9 cellular contexts compared by ENCODE assay signal in the genomic region with DNA sequence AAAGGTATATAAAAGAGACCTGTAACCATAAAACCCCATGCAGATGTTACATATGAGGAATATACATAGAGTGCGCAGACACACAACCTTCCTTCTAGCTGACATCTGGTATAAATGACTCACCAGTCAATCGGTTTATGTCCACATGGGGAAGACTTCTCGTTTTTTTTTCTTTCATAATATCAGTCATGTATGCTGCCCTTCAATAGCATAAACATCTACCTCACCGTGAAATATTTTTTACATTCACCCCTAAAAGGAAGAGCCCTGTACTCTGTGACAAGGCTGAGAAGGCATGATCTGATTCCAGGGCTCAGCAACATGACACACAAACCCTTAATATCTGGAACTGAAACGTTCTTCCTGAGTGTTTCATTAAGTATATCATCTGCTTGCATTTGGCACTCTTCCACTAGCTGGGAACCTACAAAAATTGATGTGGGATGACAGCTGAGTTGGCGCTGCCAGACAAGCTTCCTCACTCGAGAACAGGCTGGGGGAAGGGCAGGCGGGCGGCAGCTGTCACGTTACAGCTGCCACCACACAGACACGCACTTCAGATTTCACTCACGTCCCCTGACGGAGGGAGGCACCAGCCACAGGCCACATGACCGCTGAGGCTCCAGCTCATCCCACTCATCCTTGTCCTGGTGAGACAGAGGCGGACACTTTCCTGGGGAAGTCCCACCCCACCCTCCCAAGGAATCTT.
DNase-seq lines count a peak whose midpoint lies in the region; ATAC-seq, FAIRE-seq and TF ChIP-seq lines count a peak whose summit lies in the region.
"Had no signal": no experiment of that assay in that cellular context is flagged by ENCODE, and none has a peak within 500 bp of the region (broad histone marks: within the 10 kb centered on the region; RNA-seq: fewer than 3 reads in every experiment).

No MANE protein-coding gene starts in this region.

- peak overlapping the region; percentile 60 for H3K9ac ChIP-seq in keratinocyte (ENCODE audit: control insufficient read depth, extremely low read depth, insufficient read depth, low read length)
- H3K9ac ChIP-seq: parathyroid adenoma had no signal

- no peak overlapping the region for H2AFZ ChIP-seq in keratinocyte (ENCODE audit: control insufficient read depth, low read length)
- H2AFZ ChIP-seq: parathyroid adenoma had no signal

- H3K36me3 ChIP-seq in ascending aorta (no peaks in the 10 kb centered on the region), keratinocyte (ENCODE audit: control insufficient read depth in 2 of 2, extremely low read depth in 1 of 2, insufficient read depth in 2 of 2, low read length in 2 of 2) (peaks cover 4 to 13% of the 10 kb centered on the region in 2 experiments)

- H3K27me3 ChIP-seq in ascending aorta = no peaks in the 10 kb centered on the region
- no peaks in the 10 kb centered on the region for H3K27me3 ChIP-seq in keratinocyte (ENCODE audit: control insufficient read depth, extremely low read depth, insufficient read depth, low read length)

- TF ChIP-seq CTCF in CD14-positive monocyte (IDR thresholded peaks at IDR 0.05) = no peak
- no peak for TF ChIP-seq CTCF in ascending aorta (IDR thresholded peaks at IDR 0.05)
- no peak for TF ChIP-seq CTCF in keratinocyte (optimal IDR thresholded peaks at IDR 0.05 in 1 of 3, IDR thresholded peaks at IDR 0.05 in 1 of 3, conservative IDR thresholded peaks at IDR 0.05 in 1 of 3; ENCODE audit: extremely low read depth in 1 of 3, insufficient read depth in 2 of 3, low read length in 3 of 3)

- DNase-seq in CD14-positive monocyte (ENCODE audit: low spot score) (peak; percentile 96), NCI-H748 (lab: John Stamatoyannopoulos, UW; ENCODE audit: unreplicated experiment) (peak; percentile 68), ascending aorta (ENCODE audit: low spot score in 2 of 2) (peak; percentile 35 to 80), keratinocyte (ENCODE audit: low read depth, low spot score) (peak; percentile 48)
- peak; percentile 17 to 33 for DNase-seq in stimulated activated CD8-positive, alpha-beta memory T cell treated with anti-CD3 and anti-CD28 coated beads, Interleukin-2, amount 100 ng/mL, for 48 hours (ENCODE audit: low read depth in 2 of 2)

- peak overlapping the region; percentile 97 to 99 (median 99) for H3K27ac Mint-ChIP-seq in CD14-positive monocyte

- H3K4me2 ChIP-seq in keratinocyte (ENCODE audit: control insufficient read depth, extremely low read depth, insufficient read depth, low read depth, low read length) = peak overlapping the region; percentile 74

- H3K9me1 ChIP-seq in keratinocyte (ENCODE audit: control insufficient read depth, extremely low read depth, insufficient read depth, low read length) = no peaks in the 10 kb centered on the region

- H3K9me3 Mint-ChIP-seq in CD14-positive monocyte = no peaks in the 10 kb centered on the region

- H3K27me3 Mint-ChIP-seq in CD14-positive monocyte (ENCODE audit: low read depth in 3 of 3) = peaks cover 0 to 3% (median 0%) of the 10 kb centered on the region in 3 donors

- H3K79me2 ChIP-seq in keratinocyte (ENCODE audit: control insufficient read depth, insufficient read depth, low read length) = peaks cover 65% of the 10 kb centered on the region

- intact Hi-C loops in CD14-positive monocyte (cut with micrococcal nuclease) (loop anchor here (2.0 to 5.0 kb wide), 4 partner anchors 14 to 92 kb away; a partner anchor contains a TSS), ascending aorta (cut with DNase I) (no loop called here)

- H3K36me3 Mint-ChIP-seq in CD14-positive monocyte = peaks cover 0 to under 1% of the 10 kb centered on the region in 2 donors

- H4K20me1 ChIP-seq in keratinocyte (ENCODE audit: control insufficient read depth, extremely low read depth, insufficient read depth, low read length) = peaks cover 2% of the 10 kb centered on the region

- H3K4me1 Mint-ChIP-seq in CD14-positive monocyte = peaks cover 81% of the 10 kb centered on the region

- H3K9me3 ChIP-seq in ascending aorta (no peaks in the 10 kb centered on the region), keratinocyte (ENCODE audit: control insufficient read depth, low read depth, low read length) (no peaks in the 10 kb centered on the region)

- H3K4me1 ChIP-seq in ascending aorta (peaks cover 8 to 31% of the 10 kb centered on the region in 2 donors), keratinocyte (ENCODE audit: control insufficient read depth, extremely low read depth, insufficient read depth, low read length) (peaks cover 37% of the 10 kb centered on the region)

- dilution Hi-C loops in keratinocyte (cut with MboI; ENCODE audit: extremely low pct_ligation_motif_present, low sequenced_read_pairs) = no loop called here

- peak overlapping the region; percentile 26 to 29 for H3K27ac ChIP-seq in ascending aorta
- H3K27ac ChIP-seq in keratinocyte (ENCODE audit: control insufficient read depth, insufficient read depth, low read length) = peak overlapping the region; percentile 87
- H3K27ac ChIP-seq: parathyroid adenoma had no signal

- H3K4me3 Mint-ChIP-seq in CD14-positive monocyte = peak overlapping the region; percentile 67 to 83

- peak; percentile 75 for ATAC-seq in GM18909 (IDR thresholded peaks at IDR 0.05; ENCODE audit: poor library complexity, unreplicated experiment)
- peak; percentile 87 for ATAC-seq in HG03159 (IDR thresholded peaks at IDR 0.05; ENCODE audit: unreplicated experiment)
- ATAC-seq in GM19328 (IDR thresholded peaks at IDR 0.05; ENCODE audit: unreplicated experiment) = no peak

- no peak overlapping the region for H3K4me3 ChIP-seq in ascending aorta
- peak overlapping the region in 2 of 3 experiments; percentile 29 to 52 for H3K4me3 ChIP-seq in keratinocyte (ENCODE audit: control insufficient read depth in 2 of 3, extremely low read depth in 1 of 3, insufficient read depth in 2 of 3, low read depth in 1 of 3, low read length in 3 of 3)

- no peak for FAIRE-seq in keratinocyte (lab: Jason Lieb, UNC)

Comparison
In these comparisons a context has a peak if more than half of its experiments do, and no peak if none do; other contexts are left out.
1. DNase-seq: peak in every context shown above with its lines; median percentile 96 in CD14-positive monocyte; 68 in NCI-H748; 58 in ascending aorta; 48 in keratinocyte; 25 in stimulated activated CD8-positive, alpha-beta memory T cell treated with anti-CD3 and anti-CD28 coated beads, Interleukin-2, amount 100 ng/mL, for 48 hours.
2. H3K4me3 ChIP-seq: peak in keratinocyte (2 of 3); none in ascending aorta (0 of 2).